ENCODE assay signal across 10 cellular contexts in genomic region chr1:239816090-239816812, GRCh38.
DNase-seq lines count a peak whose midpoint lies in the region; ATAC-seq and TF ChIP-seq lines count a peak whose summit lies in the region.
"Had no signal": no experiment of that assay in that cellular context is flagged by ENCODE, and none has a peak within 500 bp of the region (broad histone marks: within the 10 kb centered on the region; RNA-seq: fewer than 3 reads in every experiment).

No MANE protein-coding gene starts in this region.

- POLR2A ChIA-PET in BJ (lab: Charles Lee) = interaction anchor here (0.6 kb wide), 1 partner anchor 99 kb away, joined by 3 read pairs; no protein-coding TSS in a partner anchor
- POLR2A ChIA-PET in naive thymus-derived CD4-positive, alpha-beta T cell (lab: Charles Lee) = no interaction called here

- TF ChIP-seq CTCF in BJ (IDR thresholded peaks at IDR 0.05; ENCODE audit: insufficient read depth, low read depth, low read length) (no peak), NB4 (IDR thresholded peaks at IDR 0.05; ENCODE audit: low read depth, low read length) (no peak)

- no peaks in the 10 kb centered on the region for H3K9me3 ChIP-seq in naive thymus-derived CD4-positive, alpha-beta T cell (ENCODE audit: control insufficient read depth in 2 of 3, low read length in 3 of 3)

- no peak overlapping the region for H3K4me3 Mint-ChIP-seq in naive thymus-derived CD4-positive, alpha-beta T cell
- H3K4me3 Mint-ChIP-seq: immature natural killer cell; stimulated activated naive CD8-positive, alpha-beta T cell treated with anti-CD3 and anti-CD28 coated beads, Interleukin-15, Interleukin-2, amounts not matched to agents 100 ng/mL and 50 ng/mL, for 24 hours had no signal

- peaks cover 8 to 17% (median 15%) of the 10 kb centered on the region in 7 donors for H3K4me1 Mint-ChIP-seq in naive thymus-derived CD4-positive, alpha-beta T cell

- no peak overlapping the region for H3K27ac ChIP-seq in naive thymus-derived CD4-positive, alpha-beta T cell (ENCODE audit: low read depth, low read length)

- TF ChIP-seq POLR2A in NB4 (IDR thresholded peaks at IDR 0.05; ENCODE audit: extremely low read depth, insufficient read length) = no peak

- no peaks in the 10 kb centered on the region for H3K27me3 ChIP-seq in BJ (ENCODE audit: control insufficient read depth, insufficient read depth, low read length)
- H3K27me3 ChIP-seq in naive thymus-derived CD4-positive, alpha-beta T cell (ENCODE audit: control insufficient read depth in 2 of 2, insufficient read depth in 2 of 2, low read length in 2 of 2) = no peaks in the 10 kb centered on the region

- H3K36me3 Mint-ChIP-seq in naive thymus-derived CD4-positive, alpha-beta T cell = no peaks in the 10 kb centered on the region
- H3K36me3 Mint-ChIP-seq: immature natural killer cell had no signal

- intact Hi-C loops in naive thymus-derived CD4-positive, alpha-beta T cell (cut with micrococcal nuclease) = loop anchor here in 1 of 2 donors (5.0 kb wide), 2 partner anchors 81 to 409 kb away; no protein-coding TSS in a partner anchor
- intact Hi-C loops in posterior vena cava (cut with DNase I) = no loop called here

- H3K9me3 Mint-ChIP-seq in naive thymus-derived CD4-positive, alpha-beta T cell = no peaks in the 10 kb centered on the region
- H3K9me3 Mint-ChIP-seq: immature natural killer cell; stimulated activated naive CD8-positive, alpha-beta T cell treated with anti-CD3 and anti-CD28 coated beads, Interleukin-15, Interleukin-2, amounts not matched to agents 100 ng/mL and 50 ng/mL, for 24 hours had no signal

- H3K4me3 ChIP-seq in BJ (ENCODE audit: low read depth, low read length) (no peak overlapping the region), NB4 (ENCODE audit: low read depth, low read length) (no peak overlapping the region)
- no peak overlapping the region for H3K4me3 ChIP-seq in naive thymus-derived CD4-positive, alpha-beta T cell (ENCODE audit: low read length)

- CTCF ChIA-PET in BJ (lab: Yijun Ruan, JAX) = no interaction called here
- CTCF ChIA-PET in naive thymus-derived CD4-positive, alpha-beta T cell (lab: Charles Lee) = no interaction called here

- DNase-seq in BJ (ENCODE audit: low read depth) = peak; percentile 10
- DNase-seq in NB4 (ENCODE audit: low read depth) = peak; percentile 18
- peak; percentile 35 for DNase-seq in dedifferentiated amniotic fluid mesenchymal stem cell (ENCODE audit: extremely low spot score)
- DNase-seq in naive thymus-derived CD4-positive, alpha-beta T cell = no peak
- no peak for DNase-seq in posterior vena cava (ENCODE audit: low spot score)
- no peak for DNase-seq in NCI-H1092 treated with DMSO at 0.1 percent for 48 hours (lab: John Stamatoyannopoulos, UW)
- no peak for DNase-seq in NCI-H1092 (lab: John Stamatoyannopoulos, UW)
- DNase-seq in effector CD4-positive, alpha-beta T cell = no peak
- DNase-seq: immature natural killer cell had no signal

- ATAC-seq in naive thymus-derived CD4-positive, alpha-beta T cell = peak; percentile 71

- no peaks in the 10 kb centered on the region for H3K36me3 ChIP-seq in BJ (ENCODE audit: control insufficient read depth, insufficient read depth, low read length)
- H3K36me3 ChIP-seq in naive thymus-derived CD4-positive, alpha-beta T cell (ENCODE audit: control insufficient read depth in 2 of 3, insufficient read depth in 3 of 3, low read length in 3 of 3) = no peaks in the 10 kb centered on the region

- no peaks in the 10 kb centered on the region for H3K27me3 Mint-ChIP-seq in naive thymus-derived CD4-positive, alpha-beta T cell
- H3K27me3 Mint-ChIP-seq: stimulated activated naive CD8-positive, alpha-beta T cell treated with anti-CD3 and anti-CD28 coated beads, Interleukin-15, Interleukin-2, amounts not matched to agents 100 ng/mL and 50 ng/mL, for 24 hours had no signal

- peak overlapping the region in 2 of 9 donors; percentile 9 to 52 for H3K27ac Mint-ChIP-seq in naive thymus-derived CD4-positive, alpha-beta T cell
- H3K27ac Mint-ChIP-seq: stimulated activated naive CD8-positive, alpha-beta T cell treated with anti-CD3 and anti-CD28 coated beads, Interleukin-15, Interleukin-2, amounts not matched to agents 100 ng/mL and 50 ng/mL, for 24 hours had no signal

- peaks cover 0 to 2% of the 10 kb centered on the region in 2 donors for H3K4me1 ChIP-seq in naive thymus-derived CD4-positive, alpha-beta T cell (ENCODE audit: control insufficient read depth in 2 of 2, insufficient read depth in 2 of 2, low read length in 2 of 2)

Comparison
In these comparisons a context has a peak if more than half of its experiments do, and no peak if none do; other contexts are left out.
1. DNase-seq: peak in BJ (single experiment), NB4 (single experiment) and dedifferentiated amniotic fluid mesenchymal stem cell (single experiment); none in naive thymus-derived CD4-positive, alpha-beta T cell (0 of 9), posterior vena cava (single experiment), NCI-H1092 treated with DMSO at 0.1 percent for 48 hours (single experiment), NCI-H1092 (single experiment) and effector CD4-positive, alpha-beta T cell (single experiment).